8 cellular contexts compared by ENCODE assay signal in the genomic region with DNA sequence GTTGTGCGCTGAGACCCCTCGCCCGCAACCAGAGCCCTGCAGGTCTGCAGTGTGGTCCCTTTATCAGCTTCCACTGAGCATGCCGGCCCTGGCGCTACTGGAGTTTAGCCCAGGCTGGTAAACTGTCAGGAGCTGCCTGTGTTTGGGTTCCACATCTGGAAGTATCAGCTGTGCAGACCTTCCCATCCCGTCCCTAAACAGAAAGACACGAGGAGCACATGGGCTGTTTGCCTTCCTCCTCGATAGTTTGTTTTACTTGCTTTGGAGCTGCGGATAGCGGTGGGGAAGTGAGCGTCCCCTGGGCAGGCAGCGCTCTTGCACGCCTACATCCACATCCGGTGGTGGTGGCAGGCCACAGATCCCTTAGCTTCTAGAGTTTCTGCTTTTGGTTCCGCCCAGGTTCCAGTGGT. TPM values are rescaled to one million over a fixed set of nuclear protein-coding genes. Genes with fewer than 3 reads are reported as not detected.
DNase-seq lines count a peak whose midpoint lies in the region; ATAC-seq and TF ChIP-seq lines count a peak whose summit lies in the region.

No MANE protein-coding gene starts in this region.

- H3K36me3 Mint-ChIP-seq in naive B cell, result no peaks in the 10 kb centered on the region

- H3K4me3 Mint-ChIP-seq in naive B cell, result peak overlapping the region in 6 of 8 donors; percentile 16 to 55 (median 37)

- DNase-seq in GM13976 (ENCODE audit: low spot score) (peak; percentile 65), naive B cell (no peak), COLO668 (lab: John Stamatoyannopoulos, UW; ENCODE audit: unreplicated experiment) (no peak), HuH-7.5 (ENCODE audit: low spot score) (no peak), EL (no peak)

- peaks cover 9 to 13% (median 12%) of the 10 kb centered on the region in 3 donors for H3K4me1 Mint-ChIP-seq in naive B cell

- in situ Hi-C loops in GM13976 (cut with MboI; ENCODE audit: low sequenced_read_pairs, unreplicated experiment), result no loop called here

- TF ChIP-seq CTCF in GM13976 (IDR thresholded peaks at IDR 0.05; ENCODE audit: borderline replicate concordance, control extremely low read depth, extremely low read depth, insufficient read depth, missing control alignments), result no peak

- peaks cover 17 to 31% (median 28%) of the 10 kb centered on the region in 3 donors for H3K27me3 Mint-ChIP-seq in naive B cell

- H3K9me3 Mint-ChIP-seq in naive B cell, result no peaks in the 10 kb centered on the region

- peak overlapping the region in 2 of 6 donors; percentile 5 to 62 for H3K27ac Mint-ChIP-seq in naive B cell

- ATAC-seq in GM21528 (IDR thresholded peaks at IDR 0.05; ENCODE audit: low FRiP score, unreplicated experiment), result peak; percentile 87
- peak; percentile 76 to 77 for ATAC-seq in naive B cell (ENCODE audit: low read depth in 2 of 2)
- no peak for ATAC-seq in GM21390 (IDR thresholded peaks at IDR 0.05; ENCODE audit: unreplicated experiment)

TF ChIP-seq in PFSK-1, 5 proteins besides CTCF, POLR2A, EP300 and RAD21:
- no peak for TF ChIP-seq TAF1 (IDR thresholded peaks at IDR 0.05; ENCODE audit: borderline replicate concordance, insufficient read depth, low read length)
- TF ChIP-seq SIN3A (IDR thresholded peaks at IDR 0.05; ENCODE audit: borderline replicate concordance, insufficient read depth, low read length), result peak; percentile 64; the same call in 1 of the 2 replicates

RNA-seq across cellular contexts. Expression of a gene that starts 12.5 kb away (rescaled TPM):
- polyA plus RNA-seq in PFSK-1 (2012; ENCODE audit: insufficient read length, low read depth), result 4.7 TPM
- not detected for polyA plus RNA-seq in naive B cell (ENCODE audit: low read depth in 6 of 6)
